In genomic region chr10:71821909-71822763, GRCh38 we compare ENCODE assay signal across 17 cellular contexts. TPM values are rescaled to one million over a fixed set of nuclear protein-coding genes. Genes with fewer than 3 reads are reported as not detected.
DNase-seq lines count a peak whose midpoint lies in the region; ATAC-seq and TF ChIP-seq lines count a peak whose summit lies in the region.
"Had no signal": no experiment of that assay in that cellular context is flagged by ENCODE, and none has a peak within 500 bp of the region (broad histone marks: within the 10 kb centered on the region; RNA-seq: fewer than 3 reads in every experiment).

No MANE protein-coding gene starts in this region.

- H3K27ac ChIP-seq in neutrophil = peak overlapping the region; percentile 92
- H3K27ac ChIP-seq: esophagus muscularis mucosa had no signal

- TF ChIP-seq CTCF in astrocyte of the cerebellum (IDR thresholded peaks at IDR 0.05; ENCODE audit: low read depth, low read length, missing control alignments) (no peak), neutrophil (IDR thresholded peaks at IDR 0.05) (no peak)

- peak; percentile 79 for ATAC-seq in activated CD4-positive, alpha-beta T cell treated with anti-CD3 and anti-CD28 coated beads for 36 hours
- ATAC-seq: WTC11 had no signal

- intact Hi-C loops in activated CD4-positive, alpha-beta T cell treated with anti-CD3 and anti-CD28 coated beads for 36 hours (cut with DNase I, micrococcal nuclease) = no loop called here

- peak overlapping the region; percentile 34 for H3K27ac Mint-ChIP-seq in activated CD4-positive, alpha-beta T cell treated with anti-CD3 and anti-CD28 coated beads for 36 hours
- H3K27ac Mint-ChIP-seq: WTC11 had no signal

- H3K9me3 ChIP-seq in neutrophil = no peaks in the 10 kb centered on the region
- H3K9me3 ChIP-seq: esophagus muscularis mucosa, SK-N-SH had no signal

- H3K4me1 Mint-ChIP-seq in activated CD4-positive, alpha-beta T cell treated with anti-CD3 and anti-CD28 coated beads for 36 hours = peaks cover 11% of the 10 kb centered on the region
- H3K4me1 Mint-ChIP-seq: IgD-negative memory B cell had no signal

- no peaks in the 10 kb centered on the region for H3K27me3 Mint-ChIP-seq in activated CD4-positive, alpha-beta T cell treated with anti-CD3 and anti-CD28 coated beads for 36 hours
- H3K27me3 Mint-ChIP-seq: IgD-negative memory B cell had no signal

- H3K36me3 Mint-ChIP-seq in activated CD4-positive, alpha-beta T cell treated with anti-CD3 and anti-CD28 coated beads for 36 hours (ENCODE audit: low read depth) = peaks cover 42% of the 10 kb centered on the region

- POLR2A ChIA-PET in activated CD4-positive, alpha-beta T cell treated with anti-CD3 and anti-CD28 coated beads for 36 hours (lab: Charles Lee) = interaction anchor here (0.6 kb wide), 1 partner anchor 124 kb away, joined by 3 read pairs; no protein-coding TSS in a partner anchor

- H3K4me1 ChIP-seq in neutrophil (ENCODE audit: control insufficient read depth in 1 of 2, insufficient read depth in 1 of 2, low read depth in 1 of 2, low read length in 1 of 2) = peaks cover 100% of the 10 kb centered on the region in 2 experiments

- H3K9me3 Mint-ChIP-seq in activated CD4-positive, alpha-beta T cell treated with anti-CD3 and anti-CD28 coated beads for 36 hours (ENCODE audit: low read depth) = no peaks in the 10 kb centered on the region
- H3K9me3 Mint-ChIP-seq: IgD-negative memory B cell, WTC11 had no signal

- H3K4me3 Mint-ChIP-seq in activated CD4-positive, alpha-beta T cell treated with anti-CD3 and anti-CD28 coated beads for 36 hours = no peak overlapping the region
- H3K4me3 Mint-ChIP-seq: IgD-negative memory B cell, WTC11 had no signal

- in situ Hi-C loops in astrocyte of the cerebellum (cut with HindIII; ENCODE audit: low sequenced_read_pairs) = no loop called here

- CTCF ChIA-PET in activated CD4-positive, alpha-beta T cell treated with anti-CD3 and anti-CD28 coated beads for 36 hours (lab: Charles Lee) = interaction anchor here (0.6 to 1.9 kb wide), 6 partner anchors 8 to 167 kb away, joined by 3 to 9 read pairs (median 3); no protein-coding TSS in a partner anchor

- H3K4me3 ChIP-seq in astrocyte of the cerebellum (ENCODE audit: low read depth, low read length) (no peak overlapping the region), neutrophil (ENCODE audit: low read depth in 1 of 2, low read length in 1 of 2) (peak overlapping the region; percentile 54 to 73)
- H3K4me3 ChIP-seq: esophagus muscularis mucosa had no signal

- no peak for DNase-seq in activated CD4-positive, alpha-beta T cell treated with anti-CD3 and anti-CD28 coated beads for 36 hours
- DNase-seq in activated CD4-positive, alpha-beta T cell treated with anti-CD3 and anti-CD28 coated beads, Interleukin-2, amount 50 U/mL, for 1 hour = no peak
- DNase-seq in LHCN-M2 (ENCODE audit: low read depth) = peak; percentile 68
- peak; percentile 59 for DNase-seq in astrocyte of the cerebellum (ENCODE audit: low read depth)
- no peak for DNase-seq in NCI-H446 (lab: John Stamatoyannopoulos, UW)
- DNase-seq in hypothalamus (lab: John Stamatoyannopoulos, UW) = no peak
- DNase-seq in stimulated activated CD4-positive, alpha-beta T cell treated with anti-CD3 and anti-CD28 coated beads, Interleukin-12 subunit alpha, Interleukin-12 subunit beta, amount 100 ng/mL, for 4 hours = no peak
- DNase-seq: DMS153, mesendoderm, NCI-H2081, SK-N-SH, trophoblast cell had no signal

- no peaks in the 10 kb centered on the region for H3K27me3 ChIP-seq in neutrophil
- H3K27me3 ChIP-seq: esophagus muscularis mucosa had no signal

- peaks cover 96% of the 10 kb centered on the region for H3K36me3 ChIP-seq in neutrophil

RNA-seq across cellular contexts. Expression of gene PSAP, which starts 28.9 kb away (rescaled TPM):
- 100 to 1,000 TPM; 100 to 109 TPM for total RNA-seq in activated CD4-positive, alpha-beta T cell treated with anti-CD3 and anti-CD28 coated beads for 36 hours
- 380 and 455 TPM in 2 replicates for total RNA-seq in LHCN-M2 (2014; rRNA removed)
- polyA plus RNA-seq in LHCN-M2 (2012) = 540 TPM

RNA-seq across cellular contexts. Expression of gene VSIR, which starts 48.8 kb away (rescaled TPM):
- total RNA-seq in activated CD4-positive, alpha-beta T cell treated with anti-CD3 and anti-CD28 coated beads for 36 hours = 100 to 1,000 TPM in 1 of 2 experiments, 10 to 100 TPM in 1; 78.2 to 104 TPM
- 3.5 and 18.6 TPM in 2 replicates for total RNA-seq in LHCN-M2 (2014; rRNA removed)
- 36.4 TPM for polyA plus RNA-seq in LHCN-M2 (2012)
- total RNA-seq: A673 had no signal

Comparison
In these comparisons a context has a peak if more than half of its experiments do, and no peak if none do; other contexts are left out.
1. DNase-seq: peak in LHCN-M2 (single experiment) and astrocyte of the cerebellum (single experiment); none in activated CD4-positive, alpha-beta T cell treated with anti-CD3 and anti-CD28 coated beads for 36 hours (single experiment), activated CD4-positive, alpha-beta T cell treated with anti-CD3 and anti-CD28 coated beads, Interleukin-2, amount 50 U/mL, for 1 hour (single experiment), NCI-H446 (0 of 2), hypothalamus (0 of 51) and stimulated activated CD4-positive, alpha-beta T cell treated with anti-CD3 and anti-CD28 coated beads, Interleukin-12 subunit alpha, Interleukin-12 subunit beta, amount 100 ng/mL, for 4 hours (single experiment).